In the genomic region with DNA sequence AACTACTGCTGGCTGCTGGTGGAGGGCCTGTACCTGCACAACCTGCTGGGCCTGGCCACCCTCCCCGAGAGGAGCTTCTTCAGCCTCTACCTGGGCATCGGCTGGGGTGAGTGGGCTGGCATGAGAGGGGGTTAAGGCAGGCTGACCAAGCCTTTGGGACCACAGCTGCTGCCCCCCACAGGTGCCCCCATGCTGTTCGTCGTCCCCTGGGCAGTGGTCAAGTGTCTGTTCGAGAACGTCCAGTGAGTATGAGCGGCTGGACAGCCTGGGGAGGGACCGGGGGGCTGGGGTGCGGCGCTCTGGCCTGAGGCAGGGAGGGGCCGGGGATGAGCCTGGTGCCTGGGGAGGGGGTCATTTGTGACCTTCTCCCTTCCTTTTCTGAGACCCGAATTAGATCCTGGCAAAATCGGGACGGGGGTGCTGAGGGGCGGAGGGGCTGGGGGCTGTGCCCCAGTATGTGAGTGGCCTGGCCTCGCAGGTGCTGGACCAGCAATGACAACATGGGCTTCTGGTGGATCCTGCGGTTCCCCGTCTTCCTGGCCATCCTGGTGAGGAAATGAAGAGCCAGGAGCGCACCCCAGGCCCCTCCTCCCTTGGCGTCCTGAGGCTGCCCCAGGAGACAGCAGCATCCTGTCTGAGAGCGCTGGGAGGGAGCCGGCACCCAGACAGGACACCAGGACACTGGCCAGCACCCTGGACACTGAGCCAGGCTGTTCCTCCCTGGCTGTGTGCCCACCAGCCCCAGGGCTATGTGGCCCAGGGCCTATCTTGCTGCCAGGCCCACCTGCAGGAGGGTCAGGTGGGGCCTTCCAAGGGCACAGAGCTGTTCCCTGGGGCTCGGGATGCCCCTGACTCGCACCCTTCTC, we compare ENCODE assay signal across 1 cellular context.
TF ChIP-seq lines count a peak whose summit lies in the region.

No MANE protein-coding gene starts in this region.

TF ChIP-seq in K562, 482 proteins besides CTCF, POLR2A, EP300 and RAD21:
- no peak for TF ChIP-seq SMC3 (conservative IDR thresholded peaks at IDR 0.05; ENCODE audit: insufficient read depth, low read depth, low read length)
- TF ChIP-seq, protein P1, sequence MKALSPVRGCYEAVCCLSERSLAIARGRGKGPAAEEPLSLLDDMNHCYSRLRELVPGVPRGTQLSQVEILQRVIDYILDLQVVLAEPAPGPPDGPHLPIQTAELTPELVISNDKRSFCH (CRISPR knock-in tag; IDR thresholded peaks at IDR 0.05) = no peak
- TF ChIP-seq, protein P1 (tag; IDR thresholded peaks at IDR 0.05) = no peak
- TF ChIP-seq, protein P2, sequence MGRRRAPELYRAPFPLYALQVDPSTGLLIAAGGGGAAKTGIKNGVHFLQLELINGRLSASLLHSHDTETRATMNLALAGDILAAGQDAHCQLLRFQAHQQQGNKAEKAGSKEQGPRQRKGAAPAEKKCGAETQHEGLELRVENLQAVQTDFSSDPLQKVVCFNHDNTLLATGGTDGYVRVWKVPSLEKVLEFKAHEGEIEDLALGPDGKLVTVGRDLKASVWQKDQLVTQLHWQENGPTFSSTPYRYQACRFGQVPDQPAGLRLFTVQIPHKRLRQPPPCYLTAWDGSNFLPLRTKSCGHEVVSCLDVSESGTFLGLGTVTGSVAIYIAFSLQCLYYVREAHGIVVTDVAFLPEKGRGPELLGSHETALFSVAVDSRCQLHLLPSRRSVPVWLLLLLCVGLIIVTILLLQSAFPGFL (CRISPR knock-in tag; IDR thresholded peaks at IDR 0.05) = no peak
- no peak for TF ChIP-seq ELF1 (tag; IDR thresholded peaks at IDR 0.05)
- no peak for TF ChIP-seq CC2D1A (IDR thresholded peaks at IDR 0.05)
- TF ChIP-seq, protein P3, sequence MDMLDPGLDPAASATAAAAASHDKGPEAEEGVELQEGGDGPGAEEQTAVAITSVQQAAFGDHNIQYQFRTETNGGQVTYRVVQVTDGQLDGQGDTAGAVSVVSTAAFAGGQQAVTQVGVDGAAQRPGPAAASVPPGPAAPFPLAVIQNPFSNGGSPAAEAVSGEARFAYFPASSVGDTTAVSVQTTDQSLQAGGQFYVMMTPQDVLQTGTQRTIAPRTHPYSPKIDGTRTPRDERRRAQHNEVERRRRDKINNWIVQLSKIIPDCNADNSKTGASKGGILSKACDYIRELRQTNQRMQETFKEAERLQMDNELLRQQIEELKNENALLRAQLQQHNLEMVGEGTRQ (CRISPR knock-in tag; IDR thresholded peaks at IDR 0.05) = peak; percentile 4; the same call in 1 of the 2 replicates
